Comparison of ENCODE assay signal across 9 cellular contexts in genomic region chr22:37930270-37930951, GRCh38. TPM values are rescaled to one million over a fixed set of nuclear protein-coding genes. Genes with fewer than 3 reads are reported as not detected.
A peak's percentile ranks its signal among the peaks of the same experiment; 100 is the strongest.
DNase-seq lines count a peak whose midpoint lies in the region; ATAC-seq and TF ChIP-seq lines count a peak whose summit lies in the region.
"Had no signal": no experiment of that assay in that cellular context is flagged by ENCODE, and none has a peak within 500 bp of the region (broad histone marks: within the 10 kb centered on the region; RNA-seq: fewer than 3 reads in every experiment).

No MANE protein-coding gene starts in this region.

- H3K27me3 ChIP-seq in PC-3 (ENCODE audit: low read length) (no peaks in the 10 kb centered on the region), fibroblast of lung (ENCODE audit: control insufficient read depth, insufficient read depth, low read length) (no peaks in the 10 kb centered on the region), stomach smooth muscle (ENCODE audit: control insufficient read depth in 1 of 2, insufficient read depth in 2 of 2, low read length in 2 of 2) (no peaks in the 10 kb centered on the region)

- H3K9me2 ChIP-seq in PC-3 (replicated peaks; ENCODE audit: low read length), result no peaks in the 10 kb centered on the region

- H3F3A ChIP-seq in PC-3 (ENCODE audit: low read length, unreplicated experiment), result no peaks in the 10 kb centered on the region

- H2AFZ ChIP-seq in PC-3 (ENCODE audit: low read length), result no peak overlapping the region
- H2AFZ ChIP-seq in fibroblast of lung (ENCODE audit: low read length), result no peak overlapping the region

- intact Hi-C loops in PC-3 (cut with micrococcal nuclease), result loop anchor here (5.0 kb wide), 1 partner anchor 43 kb away; no protein-coding TSS in a partner anchor

- peak; percentile 45 for TF ChIP-seq CTCF in PC-3 (conservative IDR thresholded peaks at IDR 0.05; ENCODE audit: low read depth, low read length)
- peak; percentile 60 to 64 for TF ChIP-seq CTCF in fibroblast of lung (conservative IDR thresholded peaks at IDR 0.05 in 1 of 2, IDR thresholded peaks at IDR 0.05 in 1 of 2; ENCODE audit: low read depth in 1 of 2, low read length in 2 of 2)

- H4K20me1 ChIP-seq in PC-3 (ENCODE audit: low read length) (no peaks in the 10 kb centered on the region), fibroblast of lung (ENCODE audit: control insufficient read depth, extremely low read depth, insufficient read depth, low read length) (no peaks in the 10 kb centered on the region)

- POLR2A ChIA-PET in PC-3 (lab: Charles Lee; ENCODE audit: unreplicated experiment), result no interaction called here

- no peak overlapping the region for H3K4me3 ChIP-seq in PC-3 (ENCODE audit: low read length)
- no peak overlapping the region for H3K4me3 ChIP-seq in fibroblast of lung (replicated peaks in 1 of 4; ENCODE audit: control extremely low read depth in 1 of 4, insufficient read depth in 1 of 4, low read depth in 3 of 4, low read length in 4 of 4)
- H3K4me3 ChIP-seq in stomach smooth muscle (ENCODE audit: low read length in 2 of 2), result no peak overlapping the region
- H3K4me3 ChIP-seq: SK-N-MC had no signal

- H3K4me2 ChIP-seq in PC-3 (ENCODE audit: low read length) (no peak overlapping the region), fibroblast of lung (ENCODE audit: extremely low read depth, insufficient read depth, low read length) (no peak overlapping the region)

- H3K9ac ChIP-seq in PC-3 (ENCODE audit: low read length) (no peak overlapping the region), fibroblast of lung (ENCODE audit: insufficient read depth, low read length) (no peak overlapping the region), stomach smooth muscle (ENCODE audit: low read length in 2 of 2) (peak overlapping the region in 1 of 2 donors; percentile 29)

- H3K27ac ChIP-seq in PC-3 (ENCODE audit: low read length) (no peak overlapping the region), fibroblast of lung (ENCODE audit: insufficient read depth, low read length) (peak overlapping the region; percentile 41), stomach smooth muscle (ENCODE audit: low read length) (peak overlapping the region; percentile 60)
- H3K27ac ChIP-seq: SK-N-MC had no signal

- H3K36me3 ChIP-seq in PC-3 (ENCODE audit: low read depth, low read length) (no peaks in the 10 kb centered on the region; the same call in 1 of the 2 replicates), fibroblast of lung (ENCODE audit: control insufficient read depth, insufficient read depth, low read length) (peaks cover 44% of the 10 kb centered on the region), stomach smooth muscle (ENCODE audit: control insufficient read depth in 2 of 2, insufficient read depth in 2 of 2, low read length in 2 of 2) (peaks cover 51 to 55% of the 10 kb centered on the region in 2 donors)

- no TSS peak for BruUV-seq in PC-3 (replicated peaks; lab: Mats Ljungman, UMichigan)

- no peaks in the 10 kb centered on the region for H3K9me3 ChIP-seq in PC-3 (ENCODE audit: low read length)
- H3K9me3 ChIP-seq in fibroblast of lung (ENCODE audit: control insufficient read depth, insufficient read depth, low read depth, low read length), result no peaks in the 10 kb centered on the region
- H3K9me3 ChIP-seq in stomach smooth muscle (ENCODE audit: control insufficient read depth in 2 of 2, low read length in 2 of 2), result no peaks in the 10 kb centered on the region

- H3K4me1 ChIP-seq in PC-3 (ENCODE audit: insufficient read depth, low read length) (peaks cover 10% of the 10 kb centered on the region), fibroblast of lung (ENCODE audit: control insufficient read depth, extremely low read depth, insufficient read depth, low read length) (peaks cover 25% of the 10 kb centered on the region), stomach smooth muscle (ENCODE audit: control insufficient read depth, insufficient read depth, low read length) (peaks cover 48% of the 10 kb centered on the region)

- CTCF ChIA-PET in PC-3 (lab: Charles Lee), result no interaction called here

- peak; percentile 33; the same call in 1 of the 2 replicates for ATAC-seq in PC-3

- H3K79me2 ChIP-seq in PC-3 (ENCODE audit: low read length) (no peaks in the 10 kb centered on the region), fibroblast of lung (ENCODE audit: control insufficient read depth, insufficient read depth, low read length) (no peaks in the 10 kb centered on the region)

- DNase-seq in NCI-H82 (lab: John Stamatoyannopoulos, UW) (peak; percentile 9), NCI-H82 treated with DMSO at 0.1 percent for 48 hours (lab: John Stamatoyannopoulos, UW; ENCODE audit: unreplicated experiment) (no peak), PC-3 (peak; percentile 31), fibroblast of lung (ENCODE audit: low read depth in 2 of 2) (peak in 1 of 2 donors; percentile 40), NCI-H510A treated with DMSO at 0.1 percent for 48 hours (lab: John Stamatoyannopoulos, UW) (no peak), SW 1271 (lab: John Stamatoyannopoulos, UW) (no peak)
- DNase-seq in stimulated activated CD4-positive, alpha-beta T cell treated with anti-CD3 and anti-CD28 coated beads, Interleukin-4, amount 100 ng/mL, for 4 hours, result no peak

RNA-seq across cellular contexts. Expression of gene C22orf23, which starts 23.0 kb away (rescaled TPM):
- total RNA-seq in PC-3 (2014; rRNA removed) (0.52 and 0.69 TPM in 2 replicates), fibroblast of lung (0.17 and 0.26 TPM in 2 replicates)
- 0.37 and 0.43 TPM in 2 replicates for polyA plus RNA-seq in fibroblast of lung
- 0.73 and 1.3 TPM in 2 replicates for polyA plus RNA-seq in fibroblast of lung (2012)
- not detected in 2 replicates for polyA minus RNA-seq in fibroblast of lung (ENCODE audit: low replicate concordance)

RNA-seq across cellular contexts. Expression of gene POLR2F, which starts 23.1 kb away (rescaled TPM):
- total RNA-seq in PC-3 (2014; rRNA removed) (177 and 238 TPM in 2 replicates), fibroblast of lung (31.9 and 47.3 TPM in 2 replicates)
- 82.0 and 109 TPM in 2 replicates for polyA plus RNA-seq in fibroblast of lung
- polyA plus RNA-seq in fibroblast of lung (2012), result 131 and 159 TPM in 2 replicates
- polyA minus RNA-seq in fibroblast of lung (ENCODE audit: low replicate concordance), result 32.9 and 33.0 TPM in 2 replicates

RNA-seq across cellular contexts. Expression of gene MICALL1, which starts 24.3 kb away (rescaled TPM):
- total RNA-seq in PC-3 (2014; rRNA removed), result 20.1 and 29.9 TPM in 2 replicates
- total RNA-seq in fibroblast of lung, result 17.2 and 17.7 TPM in 2 replicates
- polyA plus RNA-seq in fibroblast of lung, result 19.5 and 20.1 TPM in 2 replicates
- 22.3 and 26.2 TPM in 2 replicates for polyA plus RNA-seq in fibroblast of lung (2012)
- 54.0 TPM in 2 replicates for polyA minus RNA-seq in fibroblast of lung (ENCODE audit: low replicate concordance)

RNA-seq across cellular contexts. Expression of gene SOX10, which starts 53.9 kb away (rescaled TPM):
- total RNA-seq in PC-3 (2014; rRNA removed) (1.1 TPM in 1 of 2 replicates, not detected in the other), fibroblast of lung (not detected in 2 replicates)
- polyA plus RNA-seq in fibroblast of lung, result not detected in 2 replicates
- polyA plus RNA-seq in fibroblast of lung (2012), result not detected in 2 replicates
- not detected in 2 replicates for polyA minus RNA-seq in fibroblast of lung (ENCODE audit: low replicate concordance)

Comparison
In these comparisons a context has a peak if more than half of its experiments do, and no peak if none do; other contexts are left out.
1. DNase-seq: peak in NCI-H82 (single experiment) and PC-3 (single experiment); none in NCI-H82 treated with DMSO at 0.1 percent for 48 hours (single experiment), stimulated activated CD4-positive, alpha-beta T cell treated with anti-CD3 and anti-CD28 coated beads, Interleukin-4, amount 100 ng/mL, for 4 hours (0 of 2), NCI-H510A treated with DMSO at 0.1 percent for 48 hours (single experiment) and SW 1271 (0 of 2).